ENCODE assay signal across 29 cellular contexts in genomic region chr2:170152421-170152820, GRCh38.
"Had no signal": no experiment of that assay in that cellular context is flagged by ENCODE, and none has a peak within 500 bp of the region (broad histone marks: within the 10 kb centered on the region; RNA-seq: fewer than 3 reads in every experiment).

No MANE protein-coding gene starts in this region.

- H3K4me1 Mint-ChIP-seq: activated CD4-positive, alpha-beta memory T cell treated with anti-CD3 and anti-CD28 coated beads, Interleukin-2, amount 10 ng/mL, durations not matched to agents 7 days and 5 days; activated naive CD4-positive, alpha-beta T cell treated with anti-CD3 and anti-CD28 coated beads, Interleukin-2, amount 10 ng/mL, durations not matched to agents 7 days and 5 days; activated naive CD8-positive, alpha-beta T cell treated with anti-CD3 and anti-CD28 coated beads, Interleukin-2, amount 50 U/mL, for 24 hours had no signal

- ATAC-seq: activated CD8-positive, alpha-beta memory T cell treated with anti-CD3 and anti-CD28 coated beads, Interleukin-2, amount 10 ng/mL, durations not matched to agents 7 days and 5 days; activated naive CD8-positive, alpha-beta T cell treated with anti-CD3 and anti-CD28 coated beads, Interleukin-2, amount 50 U/mL, for 24 hours had no signal

- H3K9me3 Mint-ChIP-seq: activated CD4-positive, alpha-beta memory T cell treated with anti-CD3 and anti-CD28 coated beads, Interleukin-2, amount 10 ng/mL, durations not matched to agents 7 days and 5 days; activated naive CD4-positive, alpha-beta T cell treated with anti-CD3 and anti-CD28 coated beads, Interleukin-2, amount 10 ng/mL, durations not matched to agents 7 days and 5 days; activated naive CD8-positive, alpha-beta T cell treated with anti-CD3 and anti-CD28 coated beads, Interleukin-2, amount 50 U/mL, for 24 hours had no signal

- H3K27me3 Mint-ChIP-seq: activated naive CD8-positive, alpha-beta T cell had no signal

- H3K36me3 Mint-ChIP-seq: activated CD8-positive, alpha-beta memory T cell treated with anti-CD3 and anti-CD28 coated beads, Interleukin-2, amount 10 ng/mL, durations not matched to agents 7 days and 5 days; activated naive CD4-positive, alpha-beta T cell treated with anti-CD3 and anti-CD28 coated beads, Interleukin-2, amount 10 ng/mL, durations not matched to agents 7 days and 5 days; activated naive CD8-positive, alpha-beta T cell had no signal

- H3K4me3 Mint-ChIP-seq: activated CD4-positive, alpha-beta memory T cell treated with anti-CD3 and anti-CD28 coated beads, Interleukin-2, amount 10 ng/mL, durations not matched to agents 7 days and 5 days; activated CD8-positive, alpha-beta memory T cell treated with anti-CD3 and anti-CD28 coated beads, Interleukin-2, amount 10 ng/mL, durations not matched to agents 7 days and 5 days; activated naive CD4-positive, alpha-beta T cell treated with anti-CD3 and anti-CD28 coated beads, Interleukin-2, amount 10 ng/mL, durations not matched to agents 7 days and 5 days; activated naive CD8-positive, alpha-beta T cell; activated naive CD8-positive, alpha-beta T cell treated with anti-CD3 and anti-CD28 coated beads, Interleukin-2, amount 50 U/mL, for 24 hours had no signal

- DNase-seq: activated CD4-positive, alpha-beta memory T cell treated with anti-CD3 and anti-CD28 coated beads, Interleukin-2, amount 10 ng/mL, durations not matched to agents 7 days and 5 days; activated CD4-positive, alpha-beta T cell treated with anti-CD3 and anti-CD28 coated beads for 1 hour; activated CD4-positive, alpha-beta T cell treated with anti-CD3 and anti-CD28 coated beads for 48 hours; activated CD4-positive, CD25-positive, alpha-beta regulatory T cell; activated CD8-positive, alpha-beta memory T cell treated with anti-CD3 and anti-CD28 coated beads for 24 hours; activated CD8-positive, alpha-beta memory T cell treated with anti-CD3 and anti-CD28 coated beads, Interleukin-2, amount 10 ng/mL, durations not matched to agents 7 days and 5 days; activated CD8-positive, alpha-beta memory T cell treated with anti-CD3 and anti-CD28 coated beads, Interleukin-2, amount 50 U/mL, for 48 hours; activated effector memory CD4-positive, alpha-beta T cell treated with Interleukin-2 at 50 U/mL for 16 hours; activated naive CD4-positive, alpha-beta T cell treated with anti-CD3 and anti-CD28 coated beads, Interleukin-2, amount 10 ng/mL, durations not matched to agents 7 days and 5 days; activated naive CD8-positive, alpha-beta T cell treated with anti-CD3 and anti-CD28 coated beads, Interleukin-2, amount 50 U/mL, for 24 hours; activated T-cell treated with anti-CD3 and anti-CD28 coated beads, Interleukin-2, amount 50 U/mL, for 48 hours; anterior cingulate cortex; Kasumi-1; MG63; NCI-H1048; NCI-H1105 treated with DMSO at 0.1 percent for 48 hours; NCI-H1436; NCI-H1694; NCI-H2029; NCI-H345; NCI-H524 treated with DMSO at 0.1 percent for 48 hours; NCI-H748 treated with DMSO at 0.1 percent for 48 hours; NK-92 treated with Interleukin-12 subunit alpha and Interleukin-12 subunit beta, amount 100 ng/mL, for 24 hours; PC-9; Right ventricle myocardium superior; SW 1271; T1000; WERI-Rb-1 had no signal

- H3K27ac Mint-ChIP-seq: activated CD4-positive, alpha-beta memory T cell treated with anti-CD3 and anti-CD28 coated beads, Interleukin-2, amount 10 ng/mL, durations not matched to agents 7 days and 5 days; activated CD8-positive, alpha-beta memory T cell treated with anti-CD3 and anti-CD28 coated beads, Interleukin-2, amount 10 ng/mL, durations not matched to agents 7 days and 5 days; activated naive CD4-positive, alpha-beta T cell treated with anti-CD3 and anti-CD28 coated beads, Interleukin-2, amount 10 ng/mL, durations not matched to agents 7 days and 5 days; activated naive CD8-positive, alpha-beta T cell; activated naive CD8-positive, alpha-beta T cell treated with anti-CD3 and anti-CD28 coated beads, Interleukin-2, amount 50 U/mL, for 24 hours had no signal
